In the genomic region with DNA sequence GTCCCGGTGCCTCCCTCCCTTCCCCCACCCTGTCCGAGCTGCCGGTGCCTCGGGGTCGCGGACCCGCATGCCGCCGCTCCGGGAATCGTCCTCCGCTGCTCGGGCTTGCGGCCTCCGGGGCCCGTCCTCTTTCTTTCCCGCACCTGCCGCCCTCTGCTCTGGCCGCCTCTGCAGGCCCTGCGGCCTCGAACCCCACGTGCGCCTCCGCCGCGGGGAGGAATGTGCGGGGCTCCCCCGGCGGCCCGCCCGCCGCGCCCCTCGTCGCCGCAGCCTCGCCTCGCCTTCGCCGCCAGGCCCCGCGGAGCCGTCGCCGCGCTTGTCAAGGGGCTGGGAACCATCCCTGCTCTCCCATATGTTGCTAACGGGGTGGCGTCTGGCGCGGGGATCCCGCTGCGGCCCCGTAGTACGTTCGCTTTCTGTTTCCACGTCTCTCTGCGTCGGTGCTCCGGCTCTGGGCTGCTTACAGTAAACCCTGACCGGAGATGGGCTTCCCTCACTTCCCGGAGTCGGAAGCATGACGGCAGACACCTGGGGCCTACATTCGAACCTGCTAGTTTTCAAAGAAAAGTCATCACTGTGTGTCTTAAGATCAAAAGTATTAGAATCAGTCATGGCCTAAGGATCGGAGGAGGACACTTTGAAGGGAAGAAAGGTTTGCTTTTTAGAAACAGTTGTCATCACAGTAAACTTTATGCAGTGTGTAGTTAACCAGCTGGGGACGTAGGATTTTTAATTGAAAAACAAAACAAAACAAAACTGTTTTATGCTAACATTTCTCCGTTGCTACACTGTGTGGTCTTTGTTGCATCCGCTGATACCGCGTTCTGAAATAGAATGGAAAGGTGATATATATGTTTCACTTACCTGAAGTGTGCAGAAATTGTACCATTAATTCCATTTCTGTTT, we compare ENCODE assay signal across 8 cellular contexts.
DNase-seq lines count a peak whose midpoint lies in the region; ATAC-seq, FAIRE-seq and TF ChIP-seq lines count a peak whose summit lies in the region.

No MANE protein-coding gene starts in this region.

- no peaks in the 10 kb centered on the region for H3K9me1 ChIP-seq in endothelial cell of umbilical vein (replicated peaks; ENCODE audit: control insufficient read depth, extremely low read depth, insufficient read depth, low read length)

- peaks cover 70% of the 10 kb centered on the region for H3K79me2 ChIP-seq in endothelial cell of umbilical vein (ENCODE audit: control insufficient read depth, insufficient read depth, low read length)

- peaks cover 24% of the 10 kb centered on the region for H3K4me1 ChIP-seq in endothelial cell of umbilical vein (ENCODE audit: control insufficient read depth, extremely low read depth, insufficient read depth, low read length)

- TF ChIP-seq CTCF in AG10803 (conservative IDR thresholded peaks at IDR 0.05; ENCODE audit: low read length) (peak; percentile 36), endothelial cell of umbilical vein (IDR thresholded peaks at IDR 0.05; ENCODE audit: extremely low read depth in 1 of 2, insufficient read depth in 1 of 2, low read depth in 1 of 2, low read length in 2 of 2) (no peak)

- peak overlapping the region; percentile 98 for H3K9ac ChIP-seq in endothelial cell of umbilical vein (replicated peaks; ENCODE audit: extremely low read depth, insufficient read depth, low read length)

- H3K36me3 ChIP-seq in endothelial cell of umbilical vein (ENCODE audit: control insufficient read depth in 2 of 2, extremely low read depth in 1 of 2, insufficient read depth in 2 of 2, low read length in 2 of 2): no peaks in the 10 kb centered on the region

- POLR2A ChIA-PET in endothelial cell of umbilical vein (lab: Charles Lee): no interaction called here

- intact Hi-C loops in endothelial cell of umbilical vein (cut with micrococcal nuclease): loop anchor here (1.0 to 10.0 kb wide), 6 partner anchors 189 to 829 kb away; a partner anchor contains a TSS

- H2AFZ ChIP-seq in endothelial cell of umbilical vein (ENCODE audit: low read depth, low read length): peak overlapping the region; percentile 84

- BruUV-seq in endothelial cell of umbilical vein (replicated peaks; lab: Mats Ljungman, UMichigan): TSS peak; percentile 42

- H3K4me3 ChIP-seq in AG10803 (ENCODE audit: low read length): peak overlapping the region; percentile 84
- peak overlapping the region; percentile 80 to 99 (median 95) for H3K4me3 ChIP-seq in endothelial cell of umbilical vein (replicated peaks in 1 of 3; ENCODE audit: insufficient read depth in 1 of 3, low read depth in 1 of 3, low read length in 3 of 3)

- H3K27ac ChIP-seq in endothelial cell of umbilical vein (ENCODE audit: insufficient read depth, low read depth, low read length): peak overlapping the region; percentile 96

- no peaks in the 10 kb centered on the region for H3K27me3 ChIP-seq in endothelial cell of umbilical vein (ENCODE audit: control insufficient read depth in 2 of 2, insufficient read depth in 2 of 2, low read length in 2 of 2)

- H4K20me1 ChIP-seq in endothelial cell of umbilical vein (replicated peaks; ENCODE audit: control insufficient read depth, extremely low read depth, insufficient read depth, low read length): no peaks in the 10 kb centered on the region

- H3K9me3 ChIP-seq in endothelial cell of umbilical vein (replicated peaks; ENCODE audit: control insufficient read depth, insufficient read depth, low read length): no peaks in the 10 kb centered on the region

- CTCF ChIA-PET in endothelial cell of umbilical vein (lab: Charles Lee): interaction anchor here (1.3 to 1.7 kb wide), 4 partner anchors 232 to 421 kb away, joined by 3 to 7 read pairs (median 5); no protein-coding TSS in a partner anchor

- H3K4me2 ChIP-seq in endothelial cell of umbilical vein (ENCODE audit: insufficient read depth, low read length): peak overlapping the region; percentile 100

- FAIRE-seq in endothelial cell of umbilical vein (lab: Jason Lieb, UNC): no peak

- TF ChIP-seq POLR2A in endothelial cell of umbilical vein (IDR thresholded peaks at IDR 0.05; ENCODE audit: low read depth, low read length): no peak

- DNase-seq in AG10803 (ENCODE audit: low read depth) (peak; percentile 61), NCI-H748 (lab: John Stamatoyannopoulos, UW; ENCODE audit: unreplicated experiment) (peak; percentile 74), endothelial cell of umbilical vein (ENCODE audit: low read depth, low spot score) (peak; percentile 78), mucosa of gallbladder (ENCODE audit: low spot score) (peak; percentile 46)
- peak; percentile 69 for DNase-seq in activated CD8-positive, alpha-beta memory T cell treated with anti-CD3 and anti-CD28 coated beads, Interleukin-2, amount 50 U/mL, for 4 hours
- peak; percentile 45 to 57 for DNase-seq in stimulated activated CD8-positive, alpha-beta memory T cell treated with anti-CD3 and anti-CD28 coated beads, Interleukin-4, amount 100 ng/mL, for 4 hours (ENCODE audit: low read depth in 2 of 2, low spot score in 1 of 2)

- ATAC-seq in GM18870 (IDR thresholded peaks at IDR 0.05; ENCODE audit: unreplicated experiment) (peak; percentile 42), HG03108 (IDR thresholded peaks at IDR 0.05; ENCODE audit: unreplicated experiment) (peak; percentile 39)

- dilution Hi-C loops in endothelial cell of umbilical vein (cut with MboI; ENCODE audit: extremely low pct_ligation_motif_present, low sequenced_read_pairs): no loop called here

TF ChIP-seq in endothelial cell of umbilical vein, 7 proteins besides CTCF, POLR2A, EP300 and RAD21:
- TF ChIP-seq EZH2 (IDR thresholded peaks at IDR 0.05; ENCODE audit: borderline replicate concordance, low read depth, low read length, severe bottlenecking) (no peak), JUN (IDR thresholded peaks at IDR 0.05; ENCODE audit: borderline replicate concordance, insufficient read depth, insufficient read length, low read depth) (no peak), POLR2AphosphoS5 (IDR thresholded peaks at IDR 0.05; ENCODE audit: insufficient read depth, low read depth, low read length) (no peak), GATA2 (IDR thresholded peaks at IDR 0.05; ENCODE audit: insufficient read depth, insufficient read length, low read depth, low read length) (no peak), MYC (IDR thresholded peaks at IDR 0.05; ENCODE audit: low read depth, low read length) (no peak), FOS (IDR thresholded peaks at IDR 0.05; ENCODE audit: borderline replicate concordance, insufficient read depth, low read length) (no peak)
- TF ChIP-seq, protein P1, sequence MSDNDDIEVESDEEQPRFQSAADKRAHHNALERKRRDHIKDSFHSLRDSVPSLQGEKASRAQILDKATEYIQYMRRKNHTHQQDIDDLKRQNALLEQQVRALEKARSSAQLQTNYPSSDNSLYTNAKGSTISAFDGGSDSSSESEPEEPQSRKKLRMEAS (IDR thresholded peaks at IDR 0.05; ENCODE audit: insufficient read depth, insufficient read length): no peak

Comparison
In these comparisons a context has a peak if more than half of its experiments do, and no peak if none do; other contexts are left out.
1. Peak in every context shown above with its lines: DNase-seq, ATAC-seq, H3K4me3 ChIP-seq and H3K27ac ChIP-seq.